ENCODE assay signal across 8 cellular contexts in the genomic region with DNA sequence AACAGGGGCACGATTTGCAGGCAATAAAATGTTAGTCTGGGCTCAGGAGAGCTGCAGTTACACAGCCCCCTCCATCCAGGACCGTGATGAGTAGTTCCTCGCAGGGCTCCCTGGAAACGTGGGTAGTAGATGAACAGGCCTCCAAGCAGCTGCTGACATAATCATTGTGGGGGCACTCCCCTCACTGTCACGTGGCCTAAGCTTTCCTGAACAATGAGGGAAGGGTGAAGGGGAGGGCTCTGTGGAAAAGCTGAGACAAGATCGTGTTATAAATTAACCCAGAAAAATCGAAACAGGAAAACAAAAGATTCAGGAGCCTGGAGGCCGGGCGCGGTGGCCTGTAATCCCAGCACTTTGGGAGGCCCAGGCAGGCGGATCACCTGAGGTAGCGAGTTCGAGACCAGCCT. TPM values are rescaled to one million over a fixed set of nuclear protein-coding genes. Genes with fewer than 3 reads are reported as not detected.
A peak's percentile ranks its signal among the peaks of the same experiment; 100 is the strongest.
DNase-seq lines count a peak whose midpoint lies in the region; ATAC-seq and TF ChIP-seq lines count a peak whose summit lies in the region.

No MANE protein-coding gene starts in this region.

- no peak overlapping the region for H2AFZ ChIP-seq in fibroblast of lung (ENCODE audit: low read length)

- H3K27ac Mint-ChIP-seq in naive B cell = no peak overlapping the region

- H3K4me2 ChIP-seq in fibroblast of lung (ENCODE audit: extremely low read depth, insufficient read depth, low read length) = no peak overlapping the region

- peaks cover 20 to 52% (median 30%) of the 10 kb centered on the region in 3 donors for H3K4me1 Mint-ChIP-seq in naive B cell

- H3K4me1 ChIP-seq in fibroblast of lung (ENCODE audit: control insufficient read depth, extremely low read depth, insufficient read depth, low read length) = peaks cover 29% of the 10 kb centered on the region
- peaks cover 0 to 50% (median 38%) of the 10 kb centered on the region in 4 donors for H3K4me1 ChIP-seq in tibial artery

- peaks cover 2% of the 10 kb centered on the region for H3K79me2 ChIP-seq in fibroblast of lung (ENCODE audit: control insufficient read depth, insufficient read depth, low read length)

- H3K27me3 ChIP-seq in fibroblast of lung (ENCODE audit: control insufficient read depth, insufficient read depth, low read length) = no peaks in the 10 kb centered on the region
- H3K27me3 ChIP-seq in tibial artery = no peaks in the 10 kb centered on the region

- TF ChIP-seq CTCF in fibroblast of lung (conservative IDR thresholded peaks at IDR 0.05 in 1 of 2, IDR thresholded peaks at IDR 0.05 in 1 of 2; ENCODE audit: low read depth in 1 of 2, low read length in 2 of 2) = no peak
- no peak for TF ChIP-seq CTCF in tibial artery (IDR thresholded peaks at IDR 0.05)

- peak overlapping the region in 2 of 4 experiments; percentile 42 to 47 for H3K4me3 ChIP-seq in fibroblast of lung (replicated peaks in 1 of 4; ENCODE audit: control extremely low read depth in 1 of 4, insufficient read depth in 1 of 4, low read depth in 3 of 4, low read length in 4 of 4)
- peak overlapping the region; percentile 86 to 91 for H3K4me3 ChIP-seq in tibial artery

- ATAC-seq in naive B cell (ENCODE audit: low read depth in 2 of 2) (no peak), HG03354 (IDR thresholded peaks at IDR 0.05; ENCODE audit: poor library complexity, severe bottlenecking, unreplicated experiment) (no peak)

- H4K20me1 ChIP-seq in fibroblast of lung (ENCODE audit: control insufficient read depth, extremely low read depth, insufficient read depth, low read length) = no peaks in the 10 kb centered on the region

- H3K27ac ChIP-seq in fibroblast of lung (ENCODE audit: insufficient read depth, low read length) (peak overlapping the region; percentile 88), tibial artery (peak overlapping the region; percentile 99 to 100)

- peaks cover 9% of the 10 kb centered on the region for H3K36me3 ChIP-seq in fibroblast of lung (ENCODE audit: control insufficient read depth, insufficient read depth, low read length)
- peaks cover 35 to 41% (median 41%) of the 10 kb centered on the region in 3 donors for H3K36me3 ChIP-seq in tibial artery

- H3K9me3 Mint-ChIP-seq in naive B cell = no peaks in the 10 kb centered on the region

- H3K9ac ChIP-seq in fibroblast of lung (ENCODE audit: insufficient read depth, low read length) = peak overlapping the region; percentile 39

- DNase-seq in C1 segment of cervical spinal cord (lab: John Stamatoyannopoulos, UW) (peak in 10 of 14 donors; percentile 23 to 79 (median 62)), HuH-7.5 (ENCODE audit: low spot score) (peak; percentile 82), activated T-cell treated with anti-CD3 and anti-CD28 coated beads for 4 hours (peak; percentile 55), fibroblast of lung (ENCODE audit: low read depth in 2 of 2) (peak; percentile 98), naive B cell (no peak), tibial artery (peak; percentile 93 to 94)
- no peak for DNase-seq in NK-92 treated with Interleukin-12 subunit alpha and Interleukin-12 subunit beta, amount 100 ng/mL, for 24 hours (lab: John Stamatoyannopoulos, UW)

- H3K9me3 ChIP-seq in fibroblast of lung (ENCODE audit: control insufficient read depth, insufficient read depth, low read depth, low read length) (no peaks in the 10 kb centered on the region), tibial artery (no peaks in the 10 kb centered on the region)

- intact Hi-C loops in tibial artery (cut with DNase I; ENCODE audit: low total_unique reads) = loop anchor here (10.0 kb wide), 1 partner anchor 309 kb away; no protein-coding TSS in a partner anchor

- no peaks in the 10 kb centered on the region for H3K27me3 Mint-ChIP-seq in naive B cell

- peaks cover 2 to 8% of the 10 kb centered on the region in 2 donors for H3K36me3 Mint-ChIP-seq in naive B cell

- peak overlapping the region in 5 of 8 donors; percentile 26 to 96 (median 94) for H3K4me3 Mint-ChIP-seq in naive B cell

RNA-seq across cellular contexts. Expression of a gene that starts 1.3 kb away (rescaled TPM):
- total RNA-seq in fibroblast of lung = 3.1 and 6.9 TPM in 2 replicates
- polyA plus RNA-seq in fibroblast of lung (2.5 and 4.1 TPM in 2 replicates), naive B cell (ENCODE audit: low read depth in 6 of 6) (10 to 100 TPM in 5 of 6 donors, 1 to 10 TPM in 1; 4.5 to 20.9 (median 13.5) TPM)
- polyA plus RNA-seq in fibroblast of lung (2012) = 4.9 and 6.7 TPM in 2 replicates
- 50.9 and 72.7 TPM in 2 replicates for polyA minus RNA-seq in fibroblast of lung (ENCODE audit: low replicate concordance)

RNA-seq across cellular contexts. Expression of a gene that starts 9.2 kb away (rescaled TPM):
- total RNA-seq in fibroblast of lung = 3.6 and 8.1 TPM in 2 replicates
- 12.2 and 14.2 TPM in 2 replicates for polyA plus RNA-seq in fibroblast of lung
- 25.6 and 29.3 TPM in 2 replicates for polyA plus RNA-seq in fibroblast of lung (2012)
- 24.1 and 29.9 TPM in 2 replicates for polyA minus RNA-seq in fibroblast of lung (ENCODE audit: low replicate concordance)
- polyA plus RNA-seq in naive B cell (ENCODE audit: low read depth in 6 of 6) = 10 to 100 TPM; 37.8 to 89.1 (median 65.9) TPM

RNA-seq across cellular contexts. Expression of a gene that starts 22.6 kb away (rescaled TPM):
- 15.4 and 36.0 TPM in 2 replicates for total RNA-seq in fibroblast of lung
- polyA plus RNA-seq in fibroblast of lung = 9.8 and 13.0 TPM in 2 replicates
- 9.9 and 11.9 TPM in 2 replicates for polyA plus RNA-seq in fibroblast of lung (2012)
- polyA minus RNA-seq in fibroblast of lung (ENCODE audit: low replicate concordance) = 27.9 and 61.8 TPM in 2 replicates
- polyA plus RNA-seq in naive B cell (ENCODE audit: low read depth in 6 of 6) = 10 to 100 TPM; 29.9 to 42.3 (median 34.7) TPM

RNA-seq across cellular contexts. Expression of a gene that starts 29.6 kb away (rescaled TPM):
- total RNA-seq in fibroblast of lung = under 0.01 TPM in 1 of 2 replicates, not detected in the other
- polyA plus RNA-seq in fibroblast of lung (not detected in 2 replicates), naive B cell (ENCODE audit: low read depth in 6 of 6) (not detected)
- polyA plus RNA-seq in fibroblast of lung (2012) = not detected in 2 replicates
- polyA minus RNA-seq in fibroblast of lung (ENCODE audit: low replicate concordance) = not detected in 2 replicates

RNA-seq across cellular contexts. Expression of a gene that starts 35.2 kb away (rescaled TPM):
- not detected in 2 replicates for total RNA-seq in fibroblast of lung
- polyA plus RNA-seq in fibroblast of lung = 0.01 and 0.03 TPM in 2 replicates
- polyA plus RNA-seq in fibroblast of lung (2012) = not detected in 2 replicates
- not detected in 2 replicates for polyA minus RNA-seq in fibroblast of lung (ENCODE audit: low replicate concordance)
- not detected for polyA plus RNA-seq in naive B cell (ENCODE audit: low read depth in 6 of 6)

Comparison
In these comparisons a context has a peak if more than half of its experiments do, and no peak if none do; other contexts are left out.
1. DNase-seq: peak in C1 segment of cervical spinal cord (10 of 14), HuH-7.5 (single experiment), activated T-cell treated with anti-CD3 and anti-CD28 coated beads for 4 hours (single experiment), fibroblast of lung (2 of 2) and tibial artery (2 of 2); none in naive B cell (single experiment) and NK-92 treated with Interleukin-12 subunit alpha and Interleukin-12 subunit beta, amount 100 ng/mL, for 24 hours (single experiment).